Comparison of ENCODE assay signal across 8 cellular contexts in genomic region chr11:19553683-19554333, GRCh38.
DNase-seq lines count a peak whose midpoint lies in the region; ATAC-seq, FAIRE-seq and TF ChIP-seq lines count a peak whose summit lies in the region.

No MANE protein-coding gene starts in this region.

- CTCF ChIA-PET in A549 (lab: Yijun Ruan, JAX) = interaction anchor here (0.6 to 18.0 kb wide), 77 partner anchors 11 to 800 kb away, joined by 3 to 296 read pairs (median 4); partner anchors contain the start of gene ZDHHC13

- H3K27ac Mint-ChIP-seq in natural killer cell = no peak overlapping the region
- no peak overlapping the region for H3K27ac Mint-ChIP-seq in stimulated activated naive B cell treated with anti-CD40 and anti-IgM and Interleukin-4, amounts not matched to agents 10 μg/mL and 1 μg/mL and 100 μg/mL, for 72 hours

- DNase-seq in A549 (ENCODE audit: low read depth in 1 of 2, low spot score in 1 of 2) (peak; percentile 57 to 67), HL-60 (ENCODE audit: low read depth in 1 of 2, low spot score in 1 of 2) (peak; percentile 17 to 63), NOMO-1 (lab: John Stamatoyannopoulos, UW; ENCODE audit: unreplicated experiment in 2 of 2) (peak; percentile 58 to 71), esophagus muscularis mucosa (ENCODE audit: extremely low spot score) (peak; percentile 96), natural killer cell (peak; percentile 66)
- peak; percentile 64 for DNase-seq in activated CD8-positive, alpha-beta memory T cell treated with anti-CD3 and anti-CD28 coated beads, Interleukin-2, amount 50 U/mL, for 4 hours
- DNase-seq in stimulated activated naive B cell treated with anti-CD40 and anti-IgM and Interleukin-4, amounts not matched to agents 10 μg/mL and 1 μg/mL and 100 μg/mL, for 72 hours = peak; percentile 62

- no peak overlapping the region for H3K27ac ChIP-seq in A549
- no peak overlapping the region for H3K27ac ChIP-seq in HL-60 (replicated peaks)
- H3K27ac ChIP-seq in esophagus muscularis mucosa (replicated peaks in 1 of 4) = no peak overlapping the region

- FAIRE-seq in A549 (lab: Jason Lieb, UNC) = no peak

- H3K9me3 ChIP-seq in A549 (no peaks in the 10 kb centered on the region), esophagus muscularis mucosa (no peaks in the 10 kb centered on the region)

- H3K36me3 Mint-ChIP-seq in natural killer cell = no peaks in the 10 kb centered on the region
- H3K36me3 Mint-ChIP-seq in stimulated activated naive B cell treated with anti-CD40 and anti-IgM and Interleukin-4, amounts not matched to agents 10 μg/mL and 1 μg/mL and 100 μg/mL, for 72 hours = no peaks in the 10 kb centered on the region

- intact Hi-C loops in esophagus muscularis mucosa (cut with DNase I) = loop anchor here (1.0 to 5.0 kb wide), 3 partner anchors 243 to 482 kb away; no protein-coding TSS in a partner anchor
- intact Hi-C loops in natural killer cell (cut with micrococcal nuclease) = loop anchor here (1.0 kb wide), 2 partner anchors 295 to 477 kb away; no protein-coding TSS in a partner anchor

- TF ChIP-seq POLR2A in A549 (IDR thresholded peaks at IDR 0.05; ENCODE audit: low read length) = no peak
- no peak for TF ChIP-seq POLR2A in esophagus muscularis mucosa (IDR thresholded peaks at IDR 0.05; ENCODE audit: low read depth)

- no peaks in the 10 kb centered on the region for H3K36me3 ChIP-seq in esophagus muscularis mucosa

- H3K4me3 ChIP-seq in A549 (no peak overlapping the region), HL-60 (replicated peaks; ENCODE audit: insufficient read depth, low read length) (no peak overlapping the region), esophagus muscularis mucosa (no peak overlapping the region)

- 46% methylated on average over 6 of the region's 8 CpGs for WGBS in A549 (ENCODE audit: missing lambda C conversion rate)
- 42% methylated on average over 6 of the region's 8 CpGs for WGBS in esophagus muscularis mucosa

- H3K4me1 ChIP-seq in A549 (no peaks in the 10 kb centered on the region), esophagus muscularis mucosa (peaks cover 0 to 18% (median 13%) of the 10 kb centered on the region in 4 donors)

- no peak for TF ChIP-seq EP300 in A549 (IDR thresholded peaks at IDR 0.05)
- no peak for TF ChIP-seq EP300 in esophagus muscularis mucosa (IDR thresholded peaks at IDR 0.05)

- POLR2A ChIA-PET in A549 (lab: Yijun Ruan, JAX) = no interaction called here

- peaks cover 7 to 9% of the 10 kb centered on the region in 2 donors for H3K27me3 Mint-ChIP-seq in natural killer cell (ENCODE audit: low read depth in 2 of 2)
- peaks cover 13 to 31% of the 10 kb centered on the region in 2 donors for H3K27me3 Mint-ChIP-seq in stimulated activated naive B cell treated with anti-CD40 and anti-IgM and Interleukin-4, amounts not matched to agents 10 μg/mL and 1 μg/mL and 100 μg/mL, for 72 hours

- peak; percentile 98 for TF ChIP-seq RAD21 in A549 (conservative IDR thresholded peaks at IDR 0.05 in 1 of 2, IDR thresholded peaks at IDR 0.05 in 1 of 2)

- ATAC-seq in A549 (peak; percentile 70 to 90), GM18502 (IDR thresholded peaks at IDR 0.05; ENCODE audit: poor library complexity, unreplicated experiment) (peak; percentile 67), natural killer cell (peak; percentile 62 to 76 (median 69))
- peak; percentile 85 to 89 for ATAC-seq in stimulated activated naive B cell treated with anti-CD40 and anti-IgM and Interleukin-4, amounts not matched to agents 10 μg/mL and 1 μg/mL and 100 μg/mL, for 72 hours (replicated peaks)

- TF ChIP-seq CTCF in A549 (IDR thresholded peaks at IDR 0.05) (peak; percentile 92), HL-60 (IDR thresholded peaks at IDR 0.05; ENCODE audit: insufficient read depth, low read length) (peak; percentile 61), esophagus muscularis mucosa (IDR thresholded peaks at IDR 0.05) (peak; percentile 78 to 88 (median 88)), natural killer cell (IDR thresholded peaks at IDR 0.05) (peak; percentile 82)

- no peak overlapping the region for H3K4me3 Mint-ChIP-seq in natural killer cell
- no peak overlapping the region for H3K4me3 Mint-ChIP-seq in stimulated activated naive B cell treated with anti-CD40 and anti-IgM and Interleukin-4, amounts not matched to agents 10 μg/mL and 1 μg/mL and 100 μg/mL, for 72 hours

- H3K27me3 ChIP-seq in HL-60 (ENCODE audit: insufficient read depth, poor library complexity, severe bottlenecking) (no peaks in the 10 kb centered on the region), esophagus muscularis mucosa (peaks cover 0 to 9% (median 0%) of the 10 kb centered on the region in 4 donors)

- no peaks in the 10 kb centered on the region for H3K4me1 Mint-ChIP-seq in natural killer cell
- no peaks in the 10 kb centered on the region for H3K4me1 Mint-ChIP-seq in stimulated activated naive B cell treated with anti-CD40 and anti-IgM and Interleukin-4, amounts not matched to agents 10 μg/mL and 1 μg/mL and 100 μg/mL, for 72 hours

- no peaks in the 10 kb centered on the region for H3K9me3 Mint-ChIP-seq in natural killer cell
- no peaks in the 10 kb centered on the region for H3K9me3 Mint-ChIP-seq in stimulated activated naive B cell treated with anti-CD40 and anti-IgM and Interleukin-4, amounts not matched to agents 10 μg/mL and 1 μg/mL and 100 μg/mL, for 72 hours

- no peak overlapping the region for H3K4me2 ChIP-seq in A549

TF ChIP-seq in A549, 52 proteins besides CTCF, POLR2A, EP300 and RAD21:
- TF ChIP-seq SMC3 (IDR thresholded peaks at IDR 0.05) (peak; percentile 99), PBX3 (IDR thresholded peaks at IDR 0.05) (no peak)

Comparison
In these comparisons a context has a peak if more than half of its experiments do, and no peak if none do; other contexts are left out.
1. DNase-seq: peak in every context shown above with its lines; median percentile 96 in esophagus muscularis mucosa; 66 in natural killer cell; 64 in NOMO-1; 64 in activated CD8-positive, alpha-beta memory T cell treated with anti-CD3 and anti-CD28 coated beads, Interleukin-2, amount 50 U/mL, for 4 hours; 62 in A549; 62 in stimulated activated naive B cell treated with anti-CD40 and anti-IgM and Interleukin-4, amounts not matched to agents 10 μg/mL and 1 μg/mL and 100 μg/mL, for 72 hours; 40 in HL-60.